8 cellular contexts compared by ENCODE assay signal in the genomic region with DNA sequence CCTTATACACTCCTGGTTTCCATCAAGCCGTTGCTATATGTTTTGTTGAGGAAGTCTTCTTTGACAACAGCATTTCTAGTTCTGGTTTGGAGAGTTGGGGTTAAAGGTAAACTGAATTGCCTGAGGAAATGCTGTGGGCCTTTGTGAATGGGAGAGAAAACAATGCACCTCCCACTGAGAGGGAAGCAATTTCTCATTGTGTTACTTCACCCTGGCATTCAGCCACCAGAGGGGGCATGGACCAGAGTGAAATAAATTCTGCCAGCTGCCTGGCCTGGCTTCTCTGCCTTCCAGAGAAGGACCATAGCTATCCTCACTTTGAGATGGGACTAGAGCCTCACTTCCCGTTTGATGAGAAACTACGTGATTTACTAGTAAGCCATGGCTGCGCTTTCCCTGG.
DNase-seq lines count a peak whose midpoint lies in the region; ATAC-seq and TF ChIP-seq lines count a peak whose summit lies in the region.

No MANE protein-coding gene starts in this region.

- H3K9me3 Mint-ChIP-seq in nephron: no peaks in the 10 kb centered on the region

- intact Hi-C loops in colonic mucosa (cut with DNase I): loop anchor here (5.0 kb wide), 1 partner anchor 317 kb away; no protein-coding TSS in a partner anchor

- H3K4me3 Mint-ChIP-seq in nephron: no peak overlapping the region

- peaks cover 11% of the 10 kb centered on the region for H3K4me1 Mint-ChIP-seq in nephron

- no peaks in the 10 kb centered on the region for H3K4me1 ChIP-seq in colonic mucosa

- H3K9ac ChIP-seq in colonic mucosa (ENCODE audit: low read depth in 2 of 2, low read length in 2 of 2): no peak overlapping the region

- H3K4me3 ChIP-seq in colonic mucosa: no peak overlapping the region

- H3K36me3 Mint-ChIP-seq in nephron (ENCODE audit: low read depth): no peaks in the 10 kb centered on the region

- TF ChIP-seq CTCF in colonic mucosa (IDR thresholded peaks at IDR 0.05) (peak; percentile 43), nephron (IDR thresholded peaks at IDR 0.05; ENCODE audit: unreplicated experiment in 3 of 3) (peak; percentile 36 to 56 (median 46))

- no peak overlapping the region for H3K27ac ChIP-seq in colonic mucosa

- peak; percentile 41 for DNase-seq in EH (ENCODE audit: low read depth)
- peak; percentile 58 for DNase-seq in HT1080 (ENCODE audit: low read depth)
- peak; percentile 11 for DNase-seq in OCI-M1 (lab: John Stamatoyannopoulos, UW)
- DNase-seq in colonic mucosa: peak; percentile 70
- DNase-seq in cortex of kidney (lab: John Stamatoyannopoulos, UW): no peak

- peak overlapping the region in 1 of 3 experiments; percentile 52 for H3K27ac Mint-ChIP-seq in nephron

- no peaks in the 10 kb centered on the region for H3K9me3 ChIP-seq in colonic mucosa

- no peaks in the 10 kb centered on the region for H3K36me3 ChIP-seq in colonic mucosa

- H3K27me3 ChIP-seq in colonic mucosa: no peaks in the 10 kb centered on the region

- ATAC-seq in HG03095 (IDR thresholded peaks at IDR 0.05; ENCODE audit: unreplicated experiment): no peak
- ATAC-seq in GM21528 (IDR thresholded peaks at IDR 0.05; ENCODE audit: low FRiP score, unreplicated experiment): no peak

- peaks cover 9% of the 10 kb centered on the region for H3K27me3 Mint-ChIP-seq in nephron (ENCODE audit: low read depth)
